Comparison of ENCODE assay signal across 19 cellular contexts in the genomic region with DNA sequence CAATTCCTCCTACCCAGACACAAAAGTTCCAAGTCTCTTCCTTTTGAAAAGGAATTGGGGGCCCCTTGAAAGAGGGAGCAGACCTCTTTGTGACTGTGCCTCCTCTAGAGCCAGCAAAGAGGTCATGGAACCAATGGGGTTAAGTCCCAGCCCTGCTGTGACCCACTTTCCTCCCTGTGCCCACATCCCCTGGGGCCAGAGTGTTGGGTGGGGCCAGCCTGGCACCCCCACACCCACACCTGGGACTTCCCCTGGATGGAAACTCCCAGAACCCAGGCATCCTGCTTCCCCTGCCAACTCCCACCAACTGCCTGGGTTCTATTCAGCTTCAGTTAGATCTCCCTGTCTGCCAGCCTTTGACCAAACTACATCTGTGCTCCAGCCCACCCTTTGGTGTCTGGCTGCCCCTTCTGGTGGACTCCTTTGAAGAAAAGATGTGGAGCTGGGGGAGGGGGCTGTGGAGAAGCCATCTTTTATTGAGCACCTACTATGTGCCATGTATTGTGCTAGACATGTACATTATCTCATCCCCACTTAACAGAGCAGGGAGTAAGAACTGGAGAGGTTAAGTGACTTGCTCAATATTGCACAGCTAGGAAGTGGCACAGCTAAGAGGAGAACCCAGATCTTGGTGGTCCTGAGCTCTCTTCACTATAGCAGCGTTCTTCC. TPM values are rescaled to one million over a fixed set of nuclear protein-coding genes. Genes with fewer than 3 reads are reported as not detected.
DNase-seq lines count a peak whose midpoint lies in the region; ATAC-seq and TF ChIP-seq lines count a peak whose summit lies in the region.
"Had no signal": no experiment of that assay in that cellular context is flagged by ENCODE, and none has a peak within 500 bp of the region (broad histone marks: within the 10 kb centered on the region; RNA-seq: fewer than 3 reads in every experiment).

No MANE protein-coding gene starts in this region.

- H3K27ac ChIP-seq in mammary epithelial cell (ENCODE audit: insufficient read depth, low read depth, low read length) (no peak overlapping the region), prostate gland (no peak overlapping the region)
- H3K27ac ChIP-seq: body of pancreas, HL-60, psoas muscle, tibial artery had no signal

- H3K9me3 Mint-ChIP-seq in activated naive CD4-positive, alpha-beta T cell treated with anti-CD3 and anti-CD28 coated beads for 36 hours: no peaks in the 10 kb centered on the region
- H3K9me3 Mint-ChIP-seq in stimulated activated memory B cell treated with anti-CD40 and anti-IgM and Interleukin-4, amounts not matched to agents 10 μg/mL and 1 μg/mL and 100 μg/mL, for 72 hours: no peaks in the 10 kb centered on the region

- no TSS peak for BruUV-seq in mammary epithelial cell (replicated peaks; lab: Mats Ljungman, UMichigan)

- H3K4me1 ChIP-seq in mammary epithelial cell (ENCODE audit: insufficient read depth, low read length) (peaks cover 33% of the 10 kb centered on the region), prostate gland (replicated peaks) (peaks cover 7% of the 10 kb centered on the region)

- peak overlapping the region; percentile 23 for H2AFZ ChIP-seq in mammary epithelial cell (ENCODE audit: low read depth, low read length)

- no peaks in the 10 kb centered on the region for H3K36me3 ChIP-seq in mammary epithelial cell (ENCODE audit: insufficient read depth, low read length)
- no peaks in the 10 kb centered on the region for H3K36me3 ChIP-seq in prostate gland
- H3K36me3 ChIP-seq: tibial artery had no signal

- H3K27ac Mint-ChIP-seq in activated naive CD4-positive, alpha-beta T cell treated with anti-CD3 and anti-CD28 coated beads for 36 hours: peak overlapping the region; percentile 20
- peak overlapping the region; percentile 77 for H3K27ac Mint-ChIP-seq in stimulated activated memory B cell treated with anti-CD40 and anti-IgM and Interleukin-4, amounts not matched to agents 10 μg/mL and 1 μg/mL and 100 μg/mL, for 72 hours

- peak; percentile 35 for ATAC-seq in stimulated activated memory B cell treated with anti-CD40 and anti-IgM and Interleukin-4, amounts not matched to agents 10 μg/mL and 1 μg/mL and 100 μg/mL, for 72 hours
- no peak for ATAC-seq in GM21786 (IDR thresholded peaks at IDR 0.05; ENCODE audit: unreplicated experiment)
- ATAC-seq: body of pancreas, psoas muscle had no signal

- TF ChIP-seq CTCF in mammary epithelial cell (conservative IDR thresholded peaks at IDR 0.05 in 1 of 2, IDR thresholded peaks at IDR 0.05 in 1 of 2; ENCODE audit: extremely low read depth in 1 of 2, insufficient read depth in 1 of 2, low read depth in 1 of 2, low read length in 2 of 2): no peak
- TF ChIP-seq CTCF in prostate gland (IDR thresholded peaks at IDR 0.05): no peak

- no peaks in the 10 kb centered on the region for H3K27me3 ChIP-seq in mammary epithelial cell (ENCODE audit: insufficient read depth, low read length)
- no peaks in the 10 kb centered on the region for H3K27me3 ChIP-seq in prostate gland (replicated peaks; ENCODE audit: insufficient read depth)
- H3K27me3 ChIP-seq: body of pancreas had no signal

- no peak for TF ChIP-seq POLR2A in prostate gland (IDR thresholded peaks at IDR 0.05)

- H3K36me3 Mint-ChIP-seq in activated naive CD4-positive, alpha-beta T cell treated with anti-CD3 and anti-CD28 coated beads for 36 hours (ENCODE audit: low read depth): no peaks in the 10 kb centered on the region
- no peaks in the 10 kb centered on the region for H3K36me3 Mint-ChIP-seq in stimulated activated memory B cell treated with anti-CD40 and anti-IgM and Interleukin-4, amounts not matched to agents 10 μg/mL and 1 μg/mL and 100 μg/mL, for 72 hours

- H3K9ac ChIP-seq in mammary epithelial cell (ENCODE audit: insufficient read depth, low read length): no peak overlapping the region

- no CpG with 5 or more reads among the region's 1 CpG for WGBS in mammary epithelial cell (ENCODE audit: low coverage, missing lambda C conversion rate)
- 95% methylated on average over 1 of the region's 1 CpG for WGBS in prostate gland

- H3K9me3 ChIP-seq in mammary epithelial cell (replicated peaks; ENCODE audit: insufficient read depth, low read length): no peaks in the 10 kb centered on the region
- no peaks in the 10 kb centered on the region for H3K9me3 ChIP-seq in prostate gland
- H3K9me3 ChIP-seq: body of pancreas, psoas muscle, tibial artery had no signal

- in situ Hi-C loops in mammary epithelial cell (cut with MboI; ENCODE audit: low sequenced_read_pairs in 2 of 2): no loop called here

- peak; percentile 55 for DNase-seq in activated naive CD4-positive, alpha-beta T cell treated with anti-CD3 and anti-CD28 coated beads for 36 hours
- DNase-seq in activated naive CD4-positive, alpha-beta T cell treated with anti-CD3 and anti-CD28 coated beads, Interleukin-2, amount 50 U/mL, for 16 hours: no peak
- DNase-seq in activated CD4-positive, alpha-beta T cell treated with anti-CD3 and anti-CD28 coated beads, Interleukin-2, amount 50 U/mL, for 48 hours: peak; percentile 52 to 66
- DNase-seq in mammary epithelial cell (no peak), prostate gland (ENCODE audit: low spot score) (no peak), medulla oblongata (ENCODE audit: extremely low spot score) (no peak)
- DNase-seq: activated CD4-positive, CD25-positive, alpha-beta regulatory T cell treated with anti-CD3 and anti-CD28 coated beads, Interleukin-2, amount 50 U/mL, for 72 hours; body of pancreas; DMS79 treated with DMSO at 0.1 percent for 48 hours; hippocampal formation; NCI-H1048; NCI-H446 treated with DMSO at 0.1 percent for 48 hours; RPMI8226; tibial artery had no signal

- dilution Hi-C loops in mammary epithelial cell (cut with HindIII; ENCODE audit: low sequenced_read_pairs): no loop called here

- peaks cover 43% of the 10 kb centered on the region for H3K4me1 Mint-ChIP-seq in activated naive CD4-positive, alpha-beta T cell treated with anti-CD3 and anti-CD28 coated beads for 36 hours (ENCODE audit: low read depth)
- peaks cover 56% of the 10 kb centered on the region for H3K4me1 Mint-ChIP-seq in stimulated activated memory B cell treated with anti-CD40 and anti-IgM and Interleukin-4, amounts not matched to agents 10 μg/mL and 1 μg/mL and 100 μg/mL, for 72 hours

- CTCF ChIA-PET in activated naive CD4-positive, alpha-beta T cell treated with anti-CD3 and anti-CD28 coated beads for 36 hours (lab: Charles Lee): interaction anchor here (0.9 to 3.4 kb wide), 9 partner anchors 13 to 84 kb away, joined by 3 to 16 read pairs (median 4); partner anchors contain the start of genes AAAS and ESPL1
- CTCF ChIA-PET in mammary epithelial cell (lab: Charles Lee; ENCODE audit: low non-redundant PET): interaction anchor here (0.5 kb wide), 1 partner anchor 85 kb away, joined by 6 read pairs; the partner anchor contains the start of gene AAAS

- H3K27me3 Mint-ChIP-seq in activated naive CD4-positive, alpha-beta T cell treated with anti-CD3 and anti-CD28 coated beads for 36 hours (ENCODE audit: low read depth): no peaks in the 10 kb centered on the region
- no peaks in the 10 kb centered on the region for H3K27me3 Mint-ChIP-seq in stimulated activated memory B cell treated with anti-CD40 and anti-IgM and Interleukin-4, amounts not matched to agents 10 μg/mL and 1 μg/mL and 100 μg/mL, for 72 hours

- no peak overlapping the region for H3K4me2 ChIP-seq in mammary epithelial cell (ENCODE audit: insufficient read depth, low read depth, low read length)

- H3K79me2 ChIP-seq in mammary epithelial cell (ENCODE audit: insufficient read depth, low read length): peaks cover 2% of the 10 kb centered on the region

- intact Hi-C loops in activated naive CD4-positive, alpha-beta T cell treated with anti-CD3 and anti-CD28 coated beads for 36 hours (cut with micrococcal nuclease): loop anchor here (2.0 kb wide), 1 partner anchor 16 kb away; no protein-coding TSS in a partner anchor
- intact Hi-C loops in mammary epithelial cell (cut with micrococcal nuclease): no loop called here
- intact Hi-C loops in prostate gland (cut with DNase I): no loop called here

- no peaks in the 10 kb centered on the region for H4K20me1 ChIP-seq in mammary epithelial cell (ENCODE audit: insufficient read depth, low read length)

- H3K4me3 ChIP-seq in mammary epithelial cell (replicated peaks in 1 of 3; ENCODE audit: insufficient read depth in 1 of 3, low read depth in 2 of 3, low read length in 3 of 3) (no peak overlapping the region), prostate gland (no peak overlapping the region)
- H3K4me3 ChIP-seq: body of pancreas, lung, psoas muscle, tibial artery had no signal

- H3K4me3 Mint-ChIP-seq in activated naive CD4-positive, alpha-beta T cell treated with anti-CD3 and anti-CD28 coated beads for 36 hours: no peak overlapping the region
- peak overlapping the region; percentile 17 for H3K4me3 Mint-ChIP-seq in stimulated activated memory B cell treated with anti-CD40 and anti-IgM and Interleukin-4, amounts not matched to agents 10 μg/mL and 1 μg/mL and 100 μg/mL, for 72 hours

RNA-seq across cellular contexts. Expression of gene RARG, which starts 4.6 kb away (rescaled TPM):
- total RNA-seq in activated naive CD4-positive, alpha-beta T cell treated with anti-CD3 and anti-CD28 coated beads for 36 hours: 1 to 10 TPM; 4.0 to 4.6 TPM
- total RNA-seq in mammary epithelial cell: 10 to 100 TPM; 33.5 to 79.0 TPM
- 36.3 TPM for polyA plus RNA-seq in mammary epithelial cell
- 56.8 TPM for polyA minus RNA-seq in mammary epithelial cell
- 10 to 100 TPM; 28.9 to 30.4 TPM for total RNA-seq in prostate gland

RNA-seq across cellular contexts. Expression of gene ITGB7, which starts 29.5 kb away (rescaled TPM):
- total RNA-seq in activated naive CD4-positive, alpha-beta T cell treated with anti-CD3 and anti-CD28 coated beads for 36 hours: 10 to 100 TPM; 32.3 to 32.5 TPM
- total RNA-seq in mammary epithelial cell: 1 to 10 TPM; 1.8 to 3.5 TPM
- 0.33 TPM for polyA plus RNA-seq in mammary epithelial cell
- polyA minus RNA-seq in mammary epithelial cell: 7.1 TPM
- total RNA-seq in prostate gland: 1 to 10 TPM; 1.2 to 1.7 TPM

RNA-seq across cellular contexts. Expression of gene ESPL1, which starts 31.5 kb away (rescaled TPM):
- 10 to 100 TPM; 53.3 to 54.2 TPM for total RNA-seq in activated naive CD4-positive, alpha-beta T cell treated with anti-CD3 and anti-CD28 coated beads for 36 hours
- total RNA-seq in mammary epithelial cell: 10 to 100 TPM in 1 of 2 donors, under 1 TPM in 1; 0.67 to 19.7 TPM
- polyA plus RNA-seq in mammary epithelial cell: 10.0 TPM
- 62.4 TPM for polyA minus RNA-seq in mammary epithelial cell
- total RNA-seq in prostate gland: 1 to 10 TPM in 1 of 2 donors, under 1 TPM in 1; 0.55 to 6.1 TPM
- total RNA-seq: body of pancreas had no signal

RNA-seq across cellular contexts. Expression of gene CSAD, which starts 55.9 kb away (rescaled TPM):
- 10 to 100 TPM; 31.5 to 32.3 TPM for total RNA-seq in activated naive CD4-positive, alpha-beta T cell treated with anti-CD3 and anti-CD28 coated beads for 36 hours
- total RNA-seq in mammary epithelial cell: 10 to 100 TPM; 10.2 to 22.1 TPM
- 7.8 TPM for polyA plus RNA-seq in mammary epithelial cell
- polyA minus RNA-seq in mammary epithelial cell: 12.7 TPM
- 10 to 100 TPM; 30.8 to 92.5 TPM for total RNA-seq in prostate gland

RNA-seq across cellular contexts. Expression of gene ZNF740, which starts 56.1 kb away (rescaled TPM):
- total RNA-seq in activated naive CD4-positive, alpha-beta T cell treated with anti-CD3 and anti-CD28 coated beads for 36 hours: 10 to 100 TPM; 40.4 to 42.0 TPM
- total RNA-seq in mammary epithelial cell (10 to 100 TPM; 10.0 to 30.9 TPM), prostate gland (10 to 100 TPM; 17.0 to 19.1 TPM)
- polyA plus RNA-seq in mammary epithelial cell: 5.9 TPM
- 33.1 TPM for polyA minus RNA-seq in mammary epithelial cell

Comparison
In these comparisons a context has a peak if more than half of its experiments do, and no peak if none do; other contexts are left out.
1. DNase-seq: peak in activated naive CD4-positive, alpha-beta T cell treated with anti-CD3 and anti-CD28 coated beads for 36 hours (single experiment) and activated CD4-positive, alpha-beta T cell treated with anti-CD3 and anti-CD28 coated beads, Interleukin-2, amount 50 U/mL, for 48 hours (2 of 2); none in activated naive CD4-positive, alpha-beta T cell treated with anti-CD3 and anti-CD28 coated beads, Interleukin-2, amount 50 U/mL, for 16 hours (single experiment), mammary epithelial cell (single experiment), prostate gland (single experiment) and medulla oblongata (single experiment).
2. RNA of gene RARG, which starts 4.6 kb away (total RNA-seq): 33.5 to 79.0 TPM in mammary epithelial cell and 28.9 to 30.4 TPM in prostate gland; 4.0 to 4.6 TPM in activated naive CD4-positive, alpha-beta T cell treated with anti-CD3 and anti-CD28 coated beads for 36 hours; every median in the first group is over 4 times any median in the second.
3. RNA of gene ITGB7, which starts 29.5 kb away (total RNA-seq): 32.3 to 32.5 TPM in activated naive CD4-positive, alpha-beta T cell treated with anti-CD3 and anti-CD28 coated beads for 36 hours; 1.8 to 3.5 TPM in mammary epithelial cell and 1.2 to 1.7 TPM in prostate gland; every median in the first group is over 4 times any median in the second.